17 cellular contexts compared by ENCODE assay signal in genomic region chr10:97048649-97049427, GRCh38.
A peak's percentile ranks its signal among the peaks of the same experiment; 100 is the strongest.
DNase-seq lines count a peak whose midpoint lies in the region; ATAC-seq and TF ChIP-seq lines count a peak whose summit lies in the region.
"Had no signal": no experiment of that assay in that cellular context is flagged by ENCODE, and none has a peak within 500 bp of the region (broad histone marks: within the 10 kb centered on the region; RNA-seq: fewer than 3 reads in every experiment).

No MANE protein-coding gene starts in this region.

- no peak for ATAC-seq in natural killer cell treated with Interleukin-12 subunit alpha and Interleukin-12 subunit beta and Interleukin-15 and Interleukin-18, amount 100 ng/mL, for 72 hours
- ATAC-seq in natural killer cell (no peak), RWPE2 (ENCODE audit: low read depth) (no peak), aorta (ENCODE audit: low FRiP score) (peak; percentile 51)

- H3K4me3 ChIP-seq in RWPE2 (ENCODE audit: severe bottlenecking): no peak overlapping the region
- H3K4me3 ChIP-seq in aorta (ENCODE audit: low read length in 2 of 2): no peak overlapping the region
- no peak overlapping the region for H3K4me3 ChIP-seq in coronary artery
- H3K4me3 ChIP-seq: HAP-1, SJCRH30 had no signal

- POLR2A ChIA-PET in activated CD4-positive, alpha-beta memory T cell treated with anti-CD3 and anti-CD28 coated beads for 36 hours (lab: Charles Lee): no interaction called here

- no peaks in the 10 kb centered on the region for H3K27me3 ChIP-seq in RWPE2 (ENCODE audit: insufficient read depth, poor library complexity, severe bottlenecking)
- H3K27me3 ChIP-seq in aorta (ENCODE audit: control insufficient read depth in 1 of 2, insufficient read depth in 2 of 2, low read length in 1 of 2): peaks cover 0 to 2% of the 10 kb centered on the region in 2 donors
- H3K27me3 ChIP-seq: SJCRH30 had no signal

- H3K9me3 ChIP-seq in RWPE2 (ENCODE audit: severe bottlenecking) (no peaks in the 10 kb centered on the region), aorta (ENCODE audit: control insufficient read depth, low read length) (no peaks in the 10 kb centered on the region)
- H3K9me3 ChIP-seq: HAP-1, SJCRH30 had no signal

- peaks cover 4 to 14% of the 10 kb centered on the region in 2 donors for H3K27me3 Mint-ChIP-seq in natural killer cell treated with Interleukin-12 subunit alpha and Interleukin-12 subunit beta and Interleukin-15 and Interleukin-18, amount 100 ng/mL, for 72 hours
- peaks cover 0 to 4% of the 10 kb centered on the region in 2 donors for H3K27me3 Mint-ChIP-seq in natural killer cell (ENCODE audit: low read depth in 2 of 2)
- H3K27me3 Mint-ChIP-seq in activated CD4-positive, alpha-beta memory T cell treated with anti-CD3 and anti-CD28 coated beads for 36 hours: peaks cover 11% of the 10 kb centered on the region

- H3K4me1 ChIP-seq in RWPE2 (ENCODE audit: insufficient read depth, poor library complexity, severe bottlenecking) (no peaks in the 10 kb centered on the region), aorta (ENCODE audit: control insufficient read depth in 1 of 2, insufficient read depth in 2 of 2, low read length in 2 of 2) (no peaks in the 10 kb centered on the region)
- H3K4me1 ChIP-seq: HAP-1, SJCRH30 had no signal

- intact Hi-C loops in natural killer cell (cut with micrococcal nuclease): no loop called here
- intact Hi-C loops in aorta (cut with DNase I): no loop called here
- intact Hi-C loops in activated CD4-positive, alpha-beta memory T cell treated with anti-CD3 and anti-CD28 coated beads for 36 hours (cut with micrococcal nuclease): no loop called here

- H3K36me3 ChIP-seq in RWPE2 (ENCODE audit: low read depth): no peaks in the 10 kb centered on the region
- H3K36me3 ChIP-seq in aorta (ENCODE audit: control insufficient read depth in 1 of 2, insufficient read depth in 2 of 2, low read length in 1 of 2): no peaks in the 10 kb centered on the region
- H3K36me3 ChIP-seq: HAP-1, SJCRH30 had no signal

- H3K27ac ChIP-seq in RWPE2 (ENCODE audit: poor library complexity, severe bottlenecking): no peak overlapping the region
- no peak overlapping the region for H3K27ac ChIP-seq in aorta (ENCODE audit: low read depth in 1 of 2, low read length in 2 of 2)
- no peak overlapping the region for H3K27ac ChIP-seq in coronary artery
- H3K27ac ChIP-seq: SJCRH30 had no signal

- 88 to 91% methylated on average over 20 to 23 of the region's 23 CpGs for WGBS in aorta, 2 donors

- no peak overlapping the region for H3K4me3 Mint-ChIP-seq in natural killer cell treated with Interleukin-12 subunit alpha and Interleukin-12 subunit beta and Interleukin-15 and Interleukin-18, amount 100 ng/mL, for 72 hours
- H3K4me3 Mint-ChIP-seq in natural killer cell: no peak overlapping the region
- H3K4me3 Mint-ChIP-seq in activated CD4-positive, alpha-beta memory T cell treated with anti-CD3 and anti-CD28 coated beads for 36 hours: no peak overlapping the region
- H3K4me3 Mint-ChIP-seq: CD4-positive, CD25-positive, alpha-beta regulatory T cell; T-helper 2 cell treated with Interferon-gamma antibody and Interleukin-4, amounts not matched to agents 5 μg/mL and 100 μg/mL, for 36 hours had no signal

- peaks cover 3% of the 10 kb centered on the region for H3K9me3 Mint-ChIP-seq in natural killer cell treated with Interleukin-12 subunit alpha and Interleukin-12 subunit beta and Interleukin-15 and Interleukin-18, amount 100 ng/mL, for 72 hours
- peaks cover 0 to 4% of the 10 kb centered on the region in 2 donors for H3K9me3 Mint-ChIP-seq in natural killer cell
- no peaks in the 10 kb centered on the region for H3K9me3 Mint-ChIP-seq in activated CD4-positive, alpha-beta memory T cell treated with anti-CD3 and anti-CD28 coated beads for 36 hours
- H3K9me3 Mint-ChIP-seq: CD4-positive, CD25-positive, alpha-beta regulatory T cell had no signal

- no peaks in the 10 kb centered on the region for H3K36me3 Mint-ChIP-seq in natural killer cell treated with Interleukin-12 subunit alpha and Interleukin-12 subunit beta and Interleukin-15 and Interleukin-18, amount 100 ng/mL, for 72 hours
- H3K36me3 Mint-ChIP-seq in natural killer cell: no peaks in the 10 kb centered on the region
- H3K36me3 Mint-ChIP-seq in activated CD4-positive, alpha-beta memory T cell treated with anti-CD3 and anti-CD28 coated beads for 36 hours: no peaks in the 10 kb centered on the region
- H3K36me3 Mint-ChIP-seq: CD4-positive, CD25-positive, alpha-beta regulatory T cell had no signal

- DNase-seq in natural killer cell treated with Interleukin-12 subunit alpha and Interleukin-12 subunit beta and Interleukin-15 and Interleukin-18, amount 100 ng/mL, for 72 hours (ENCODE audit: low spot score): peak; percentile 50
- DNase-seq in natural killer cell (no peak), NCI-H2029 treated with DMSO at 0.1 percent for 48 hours (lab: John Stamatoyannopoulos, UW) (peak; percentile 42), RWPE2 (ENCODE audit: low spot score) (peak; percentile 52), aorta (peak; percentile 35 to 59), ureter (ENCODE audit: low spot score) (no peak), coronary artery (ENCODE audit: low spot score) (no peak)
- DNase-seq in activated CD4-positive, alpha-beta memory T cell treated with anti-CD3 and anti-CD28 coated beads for 36 hours: no peak
- DNase-seq: CD4-positive, CD25-positive, alpha-beta regulatory T cell; MV-4-11; NCI-H187; NCI-H446; RPMI8226; SJCRH30; SW 1271 had no signal

- TF ChIP-seq CTCF in natural killer cell (IDR thresholded peaks at IDR 0.05) (no peak), RWPE2 (IDR thresholded peaks at IDR 0.05; ENCODE audit: poor library complexity, severe bottlenecking) (no peak), coronary artery (IDR thresholded peaks at IDR 0.05) (no peak)

- H3K27ac Mint-ChIP-seq in natural killer cell treated with Interleukin-12 subunit alpha and Interleukin-12 subunit beta and Interleukin-15 and Interleukin-18, amount 100 ng/mL, for 72 hours: no peak overlapping the region
- no peak overlapping the region for H3K27ac Mint-ChIP-seq in natural killer cell
- no peak overlapping the region for H3K27ac Mint-ChIP-seq in activated CD4-positive, alpha-beta memory T cell treated with anti-CD3 and anti-CD28 coated beads for 36 hours
- H3K27ac Mint-ChIP-seq: CD4-positive, CD25-positive, alpha-beta regulatory T cell; T-helper 2 cell treated with Interferon-gamma antibody and Interleukin-4, amounts not matched to agents 5 μg/mL and 100 μg/mL, for 36 hours had no signal

- H3K4me1 Mint-ChIP-seq in natural killer cell treated with Interleukin-12 subunit alpha and Interleukin-12 subunit beta and Interleukin-15 and Interleukin-18, amount 100 ng/mL, for 72 hours (ENCODE audit: low read depth in 2 of 2): peaks cover 0 to 4% of the 10 kb centered on the region in 2 donors
- H3K4me1 Mint-ChIP-seq in natural killer cell: no peaks in the 10 kb centered on the region
- H3K4me1 Mint-ChIP-seq in activated CD4-positive, alpha-beta memory T cell treated with anti-CD3 and anti-CD28 coated beads for 36 hours (ENCODE audit: low read depth): no peaks in the 10 kb centered on the region
- H3K4me1 Mint-ChIP-seq: CD4-positive, CD25-positive, alpha-beta regulatory T cell had no signal

- CTCF ChIA-PET in activated CD4-positive, alpha-beta memory T cell treated with anti-CD3 and anti-CD28 coated beads for 36 hours (lab: Charles Lee): interaction anchor here (1.9 to 2.5 kb wide), 2 partner anchors 11 to 23 kb away, joined by 5 to 11 read pairs; no protein-coding TSS in a partner anchor

Comparison
In these comparisons a context has a peak if more than half of its experiments do, and no peak if none do; other contexts are left out.
1. DNase-seq: peak in natural killer cell treated with Interleukin-12 subunit alpha and Interleukin-12 subunit beta and Interleukin-15 and Interleukin-18, amount 100 ng/mL, for 72 hours (single experiment), NCI-H2029 treated with DMSO at 0.1 percent for 48 hours (single experiment), RWPE2 (single experiment) and aorta (2 of 2); none in natural killer cell (single experiment), activated CD4-positive, alpha-beta memory T cell treated with anti-CD3 and anti-CD28 coated beads for 36 hours (single experiment), ureter (single experiment) and coronary artery (single experiment).